Comparison of ENCODE assay signal across 26 cellular contexts in genomic region chr1:212690816-212691403, GRCh38. TPM values are rescaled to one million over a fixed set of nuclear protein-coding genes. Genes with fewer than 3 reads are reported as not detected.
DNase-seq lines count a peak whose midpoint lies in the region; ATAC-seq, FAIRE-seq and TF ChIP-seq lines count a peak whose summit lies in the region.
"Had no signal": no experiment of that assay in that cellular context is flagged by ENCODE, and none has a peak within 500 bp of the region (broad histone marks: within the 10 kb centered on the region; RNA-seq: fewer than 3 reads in every experiment).

No MANE protein-coding gene starts in this region.

- H3K9me3 Mint-ChIP-seq in activated T-cell treated with anti-CD3 and anti-CD28 coated beads, Interleukin-2, amount 50 U/mL, for 24 hours, result no peaks in the 10 kb centered on the region
- no peaks in the 10 kb centered on the region for H3K9me3 Mint-ChIP-seq in activated T-cell treated with anti-CD3 and anti-CD28 coated beads, Interleukin-2, amount 50 U/mL, for 4 hours
- H3K9me3 Mint-ChIP-seq in activated CD4-positive, alpha-beta memory T cell treated with anti-CD3 and anti-CD28 coated beads, Interleukin-2, amount 10 ng/mL, durations not matched to agents 7 days and 5 days, result no peaks in the 10 kb centered on the region
- H3K9me3 Mint-ChIP-seq in type B pancreatic cell, result no peaks in the 10 kb centered on the region
- H3K9me3 Mint-ChIP-seq in stimulated activated naive CD8-positive, alpha-beta T cell treated with anti-CD3 and anti-CD28 coated beads, Interleukin-15, amount 100 ng/mL, for 72 hours, result no peaks in the 10 kb centered on the region
- H3K9me3 Mint-ChIP-seq: CD4-positive, alpha-beta memory T cell had no signal

- no peak overlapping the region for H2AFZ ChIP-seq in K562 (ENCODE audit: low read depth, low read length)
- H2AFZ ChIP-seq: PC-9 had no signal

- no peak for ATAC-seq in activated T-cell treated with anti-CD3 and anti-CD28 coated beads, Interleukin-2, amount 50 U/mL, for 4 hours
- ATAC-seq in K562, result no peak
- ATAC-seq in stimulated activated naive CD8-positive, alpha-beta T cell treated with anti-CD3 and anti-CD28 coated beads, Interleukin-15, Interleukin-2, amounts not matched to agents 100 U/mL and 50 U/mL, for 24 hours, result no peak
- ATAC-seq in stimulated activated naive CD8-positive, alpha-beta T cell treated with anti-CD3 and anti-CD28 coated beads, Interleukin-15, amount 100 ng/mL, for 72 hours, result no peak
- ATAC-seq: Right ventricle myocardium inferior had no signal

- H3K4me1 ChIP-seq in K562 (replicated peaks in 1 of 2; ENCODE audit: control insufficient read depth in 2 of 2, insufficient read depth in 2 of 2, low read length in 2 of 2) (no peaks in the 10 kb centered on the region), small intestine (ENCODE audit: control insufficient read depth in 2 of 2, insufficient read depth in 1 of 2, low read depth in 1 of 2, low read length in 1 of 2) (no peaks in the 10 kb centered on the region)
- H3K4me1 ChIP-seq: HAP-1, SJCRH30 had no signal

- WGBS in K562 (ENCODE audit: insufficient coverage, low coverage, missing lambda C conversion rate), result 4% methylated on average over 4 of the region's 4 CpGs
- WGBS in small intestine, 3 donors, result 84 to 88% (median 87%) methylated on average over 4 of the region's 4 CpGs

- H3K79me2 ChIP-seq in K562 (ENCODE audit: control insufficient read depth, insufficient read depth, low read length), result no peaks in the 10 kb centered on the region

- no peaks in the 10 kb centered on the region for H3K27me3 Mint-ChIP-seq in activated T-cell treated with anti-CD3 and anti-CD28 coated beads, Interleukin-2, amount 50 U/mL, for 24 hours
- H3K27me3 Mint-ChIP-seq in activated T-cell treated with anti-CD3 and anti-CD28 coated beads, Interleukin-2, amount 50 U/mL, for 4 hours (ENCODE audit: low read depth), result no peaks in the 10 kb centered on the region
- no peaks in the 10 kb centered on the region for H3K27me3 Mint-ChIP-seq in activated CD4-positive, alpha-beta memory T cell treated with anti-CD3 and anti-CD28 coated beads, Interleukin-2, amount 10 ng/mL, durations not matched to agents 7 days and 5 days
- peaks cover 40% of the 10 kb centered on the region for H3K27me3 Mint-ChIP-seq in type B pancreatic cell
- H3K27me3 Mint-ChIP-seq in stimulated activated naive CD8-positive, alpha-beta T cell treated with anti-CD3 and anti-CD28 coated beads, Interleukin-15, amount 100 ng/mL, for 72 hours, result no peaks in the 10 kb centered on the region
- H3K27me3 Mint-ChIP-seq: CD4-positive, alpha-beta memory T cell had no signal

- TF ChIP-seq CTCF in K562 (IDR thresholded peaks at IDR 0.05 in 2 of 3, conservative IDR thresholded peaks at IDR 0.05 in 1 of 3; ENCODE audit: insufficient read depth in 2 of 3, low read depth in 1 of 3, low read length in 3 of 3), result no peak
- TF ChIP-seq CTCF in type B pancreatic cell (conservative IDR thresholded peaks at IDR 0.05), result no peak

- no peaks in the 10 kb centered on the region for H3K9me3 ChIP-seq in K562 (replicated peaks; ENCODE audit: control insufficient read depth, insufficient read depth, low read depth, low read length)
- H3K9me3 ChIP-seq in small intestine (ENCODE audit: control insufficient read depth, low read depth), result no peaks in the 10 kb centered on the region
- H3K9me3 ChIP-seq: BLaER1 treated with 17β-estradiol and CSF1 and Interleukin-3, amounts not matched to agents 10 nM and 100 nM; HAP-1; SJCRH30 had no signal

- no peaks in the 10 kb centered on the region for H4K20me1 ChIP-seq in K562 (replicated peaks; ENCODE audit: control insufficient read depth, insufficient read depth, low read length)

- POLR2A ChIA-PET in activated CD4-positive, alpha-beta memory T cell treated with anti-CD3 and anti-CD28 coated beads, Interleukin-2, amount 10 ng/mL, durations not matched to agents 7 days and 5 days (lab: Charles Lee), result no interaction called here
- POLR2A ChIA-PET in K562 (lab: Yijun Ruan, JAX), result interaction anchor here (0.6 kb wide), 1 partner anchor 43 kb away, joined by 3 read pairs; no protein-coding TSS in a partner anchor

- H3K27ac ChIP-seq in K562 (ENCODE audit: extremely low read depth, low read depth, low read length) (no peak overlapping the region), small intestine (ENCODE audit: low read depth in 1 of 2, low read length in 1 of 2) (no peak overlapping the region)
- H3K27ac ChIP-seq: PC-9, SJCRH30 had no signal

- no peak for DNase-seq in activated T-cell treated with anti-CD3 and anti-CD28 coated beads, Interleukin-2, amount 50 U/mL, for 24 hours
- DNase-seq in activated T-cell treated with anti-CD3 and anti-CD28 coated beads, Interleukin-2, amount 50 U/mL, for 4 hours, result no peak
- no peak for DNase-seq in activated CD4-positive, alpha-beta memory T cell treated with anti-CD3 and anti-CD28 coated beads, Interleukin-2, amount 10 ng/mL, durations not matched to agents 7 days and 5 days
- DNase-seq in K562 (ENCODE audit: extremely low read depth in 1 of 4, low spot score in 3 of 4), result no peak
- peak; percentile 24 for DNase-seq in type B pancreatic cell (ENCODE audit: extremely low spot score, unreplicated experiment)
- DNase-seq in stimulated activated naive CD8-positive, alpha-beta T cell treated with anti-CD3 and anti-CD28 coated beads, Interleukin-15, Interleukin-2, amounts not matched to agents 100 U/mL and 50 U/mL, for 24 hours, result no peak
- DNase-seq in stimulated activated naive CD8-positive, alpha-beta T cell treated with anti-CD3 and anti-CD28 coated beads, Interleukin-15, amount 100 ng/mL, for 72 hours, result no peak
- no peak for DNase-seq in small intestine
- DNase-seq: CD4-positive, alpha-beta memory T cell; COR-L47; DMS53; GOT3; KBM-7; NCI-H1105 treated with DMSO at 0.1 percent for 48 hours; NCI-H146; NCI-H2029; NCI-H446 treated with DMSO at 0.1 percent for 48 hours; NCI-H526; NK-92 treated with Interleukin-12 subunit alpha and Interleukin-12 subunit beta, amount 100 ng/mL, for 24 hours; PC-9; SJCRH30 had no signal

- H3K4me3 Mint-ChIP-seq in activated T-cell treated with anti-CD3 and anti-CD28 coated beads, Interleukin-2, amount 50 U/mL, for 24 hours, result no peak overlapping the region
- no peak overlapping the region for H3K4me3 Mint-ChIP-seq in activated T-cell treated with anti-CD3 and anti-CD28 coated beads, Interleukin-2, amount 50 U/mL, for 4 hours
- no peak overlapping the region for H3K4me3 Mint-ChIP-seq in activated CD4-positive, alpha-beta memory T cell treated with anti-CD3 and anti-CD28 coated beads, Interleukin-2, amount 10 ng/mL, durations not matched to agents 7 days and 5 days
- no peak overlapping the region for H3K4me3 Mint-ChIP-seq in type B pancreatic cell
- H3K4me3 Mint-ChIP-seq in stimulated activated naive CD8-positive, alpha-beta T cell treated with anti-CD3 and anti-CD28 coated beads, Interleukin-15, amount 100 ng/mL, for 72 hours, result peak overlapping the region in 1 of 2 donors; percentile 54
- H3K4me3 Mint-ChIP-seq: CD4-positive, alpha-beta memory T cell had no signal

- H3K4me3 ChIP-seq in K562 (no peak overlapping the region), small intestine (ENCODE audit: low read depth in 1 of 2, low read length in 2 of 2) (no peak overlapping the region)
- H3K4me3 ChIP-seq: BLaER1 treated with 17β-estradiol and CSF1 and Interleukin-3, amounts not matched to agents 10 nM and 100 nM; HAP-1; PC-9; SJCRH30 had no signal

- H3K4me2 ChIP-seq in K562 (ENCODE audit: insufficient read depth, low read length), result no peak overlapping the region
- H3K4me2 ChIP-seq: PC-9 had no signal

- no peak overlapping the region for H3K9ac ChIP-seq in K562 (ENCODE audit: insufficient read depth in 1 of 2, low read depth in 2 of 2, low read length in 2 of 2)
- H3K9ac ChIP-seq: BLaER1 treated with 17β-estradiol and CSF1 and Interleukin-3, amounts not matched to agents 10 nM and 100 nM had no signal

- CTCF ChIA-PET in activated CD4-positive, alpha-beta memory T cell treated with anti-CD3 and anti-CD28 coated beads, Interleukin-2, amount 10 ng/mL, durations not matched to agents 7 days and 5 days (lab: Charles Lee), result interaction anchor here (1.9 kb wide), 1 partner anchor 26 kb away, joined by 7 read pairs; no protein-coding TSS in a partner anchor
- CTCF ChIA-PET in K562 (lab: Yijun Ruan, JAX; ENCODE audit: low intra/inter-chr PET ratio), result no interaction called here

- H3K9me1 ChIP-seq in K562 (ENCODE audit: control insufficient read depth, insufficient read depth, low read length), result no peaks in the 10 kb centered on the region

- intact Hi-C loops in K562 (cut with micrococcal nuclease), result loop anchor here (10.0 kb wide), 1 partner anchor 224 kb away; no protein-coding TSS in a partner anchor

- in situ Hi-C loops in K562 (cut with MboI), result no loop called here

- peaks cover 19% of the 10 kb centered on the region for H3K4me1 Mint-ChIP-seq in activated T-cell treated with anti-CD3 and anti-CD28 coated beads, Interleukin-2, amount 50 U/mL, for 24 hours (ENCODE audit: low read depth)
- H3K4me1 Mint-ChIP-seq in activated T-cell treated with anti-CD3 and anti-CD28 coated beads, Interleukin-2, amount 50 U/mL, for 4 hours (ENCODE audit: low read depth), result peaks cover 2% of the 10 kb centered on the region
- H3K4me1 Mint-ChIP-seq in activated CD4-positive, alpha-beta memory T cell treated with anti-CD3 and anti-CD28 coated beads, Interleukin-2, amount 10 ng/mL, durations not matched to agents 7 days and 5 days, result peaks cover 51% of the 10 kb centered on the region
- H3K4me1 Mint-ChIP-seq in type B pancreatic cell (ENCODE audit: unreplicated experiment), result no peaks in the 10 kb centered on the region
- peaks cover 14% of the 10 kb centered on the region for H3K4me1 Mint-ChIP-seq in stimulated activated naive CD8-positive, alpha-beta T cell treated with anti-CD3 and anti-CD28 coated beads, Interleukin-15, amount 100 ng/mL, for 72 hours

- TF ChIP-seq RAD21 in K562 (CRISPR knock-in tag; conservative IDR thresholded peaks at IDR 0.05 in 1 of 2, IDR thresholded peaks at IDR 0.05 in 1 of 2), result no peak

- TF ChIP-seq POLR2A in K562 (conservative IDR thresholded peaks at IDR 0.05), result no peak

- H3K27me3 ChIP-seq in K562 (ENCODE audit: control insufficient read depth in 2 of 2, insufficient read depth in 2 of 2, low read length in 2 of 2), result peaks cover 71 to 93% of the 10 kb centered on the region in 2 experiments
- H3K27me3 ChIP-seq in small intestine (ENCODE audit: control insufficient read depth in 2 of 2, insufficient read depth in 2 of 2, low read length in 2 of 2), result no peaks in the 10 kb centered on the region
- H3K27me3 ChIP-seq: BLaER1 treated with 17β-estradiol and CSF1 and Interleukin-3, amounts not matched to agents 10 nM and 100 nM; SJCRH30 had no signal

- TF ChIP-seq EP300 in K562 (IDR thresholded peaks at IDR 0.05; ENCODE audit: low read length), result no peak

- H3K27ac Mint-ChIP-seq in activated T-cell treated with anti-CD3 and anti-CD28 coated beads, Interleukin-2, amount 50 U/mL, for 24 hours, result peak overlapping the region; percentile 59
- peak overlapping the region; percentile 67 for H3K27ac Mint-ChIP-seq in activated CD4-positive, alpha-beta memory T cell treated with anti-CD3 and anti-CD28 coated beads, Interleukin-2, amount 10 ng/mL, durations not matched to agents 7 days and 5 days
- H3K27ac Mint-ChIP-seq in type B pancreatic cell, result no peak overlapping the region
- peak overlapping the region in 1 of 2 donors; percentile 96 for H3K27ac Mint-ChIP-seq in stimulated activated naive CD8-positive, alpha-beta T cell treated with anti-CD3 and anti-CD28 coated beads, Interleukin-15, amount 100 ng/mL, for 72 hours
- H3K27ac Mint-ChIP-seq: CD4-positive, alpha-beta memory T cell had no signal

- H3K36me3 ChIP-seq in K562 (ENCODE audit: control insufficient read depth, insufficient read depth, low read length), result no peaks in the 10 kb centered on the region
- H3K36me3 ChIP-seq in small intestine (ENCODE audit: control insufficient read depth in 2 of 2, insufficient read depth in 2 of 2, low read length in 2 of 2), result no peaks in the 10 kb centered on the region
- H3K36me3 ChIP-seq: HAP-1, SJCRH30 had no signal

- H3K36me3 Mint-ChIP-seq in activated T-cell treated with anti-CD3 and anti-CD28 coated beads, Interleukin-2, amount 50 U/mL, for 24 hours (ENCODE audit: low read depth), result peaks cover 71% of the 10 kb centered on the region
- peaks cover 22% of the 10 kb centered on the region for H3K36me3 Mint-ChIP-seq in activated T-cell treated with anti-CD3 and anti-CD28 coated beads, Interleukin-2, amount 50 U/mL, for 4 hours (ENCODE audit: insufficient read depth)
- H3K36me3 Mint-ChIP-seq in activated CD4-positive, alpha-beta memory T cell treated with anti-CD3 and anti-CD28 coated beads, Interleukin-2, amount 10 ng/mL, durations not matched to agents 7 days and 5 days (ENCODE audit: low read depth), result peaks cover 51% of the 10 kb centered on the region
- H3K36me3 Mint-ChIP-seq in type B pancreatic cell, result no peaks in the 10 kb centered on the region
- H3K36me3 Mint-ChIP-seq: CD4-positive, alpha-beta memory T cell had no signal

- no TSS peak for BruUV-seq in K562 (replicated peaks; lab: Mats Ljungman, UMichigan)

- no peak for FAIRE-seq in K562 (lab: Jason Lieb, UNC)
- FAIRE-seq in small intestine (lab: Jason Lieb, UNC), result no peak
- FAIRE-seq: A204.1, HTR-8/SVneo had no signal

RNA-seq across cellular contexts. Expression of gene BATF3, which starts 8.7 kb away (rescaled TPM):
- total RNA-seq in activated T-cell treated with anti-CD3 and anti-CD28 coated beads, Interleukin-2, amount 50 U/mL, for 4 hours, result 10 to 100 TPM; 54.2 to 75.8 (median 64.8) TPM
- total RNA-seq in activated CD4-positive, alpha-beta memory T cell treated with anti-CD3 and anti-CD28 coated beads, Interleukin-2, amount 10 ng/mL, durations not matched to agents 7 days and 5 days, result 10 to 100 TPM; 56.5 to 56.7 TPM
- total RNA-seq in K562 (2011; cell fraction: chromatin; rRNA removed; ENCODE audit: low replicate concordance), result 1.7 and 2.4 TPM in 2 replicates
- 1.3 and 1.6 TPM in 2 replicates for total RNA-seq in K562 (2011; cell fraction: nucleolus; rRNA removed)
- total RNA-seq in K562 (2011; cell fraction: nucleoplasm; rRNA removed), result 1.2 and 2.6 TPM in 2 replicates
- total RNA-seq in K562 (2014; rRNA removed) (3.4 and 3.6 TPM in 2 replicates), K562 (2014; rRNA removed; fragmentation: Illumina TruSeq; extraction: Trizol) (0.96 and 1.1 TPM in 2 replicates), K562 (2015; rRNA removed; fragmentation: Illumina TruSeq; extraction: Trizol) (0.40 and 0.57 TPM in 2 replicates), K562 (2021) (2.0 and 3.8 TPM in 2 replicates), type B pancreatic cell (ENCODE audit: low replicate concordance) (0.55 and 0.72 TPM in 2 replicates)
- polyA plus RNA-seq in K562 (2011; rRNA removed) (0.93 and 2.0 TPM in 2 replicates), K562 (2014; fragmentation: Illumina TruSeq; extraction: Trizol) (2.7 and 3.1 TPM in 2 replicates), K562 (2014; fragmentation: Nextera tagmentation; extraction: Ambion mirVana) (under 1 TPM; 0.51 to 0.57 TPM), K562 (2014; rRNA removed) (3.8 and 5.2 TPM in 2 replicates), small intestine (1 to 10 TPM in 2 of 3 donors, not detected in 1; 3.6 to 3.8 TPM)
- 0.68 and 4.4 TPM in 2 replicates for polyA plus RNA-seq in K562 (2011; cell fraction: cytosol; rRNA removed)
- polyA plus RNA-seq in K562 (2011; cell fraction: nucleus; rRNA removed), result 0.48 and 0.71 TPM in 2 replicates
- polyA plus RNA-seq in K562 (2012), result 1.9 and 8.3 TPM in 2 replicates
- polyA minus RNA-seq in K562 (2011; rRNA and poly(A)+ RNA removed), result 0.18 and 0.25 TPM in 2 replicates
- 1.1 TPM in 1 of 2 replicates, not detected in the other for polyA minus RNA-seq in K562 (2011; cell fraction: cytosol; rRNA and poly(A)+ RNA removed)
- 0.11 and 0.54 TPM in 2 replicates for polyA minus RNA-seq in K562 (2011; cell fraction: nucleus; rRNA and poly(A)+ RNA removed)

Comparison
In these comparisons a context has a peak if more than half of its experiments do, and no peak if none do; other contexts are left out.
1. RNA of gene BATF3, which starts 8.7 kb away (total RNA-seq): 54.2 to 75.8 TPM in activated T-cell treated with anti-CD3 and anti-CD28 coated beads, Interleukin-2, amount 50 U/mL, for 4 hours and 56.5 to 56.7 TPM in activated CD4-positive, alpha-beta memory T cell treated with anti-CD3 and anti-CD28 coated beads, Interleukin-2, amount 10 ng/mL, durations not matched to agents 7 days and 5 days; 0.40 to 3.8 TPM in K562 and 0.55 to 0.72 TPM in type B pancreatic cell; every median in the first group is over 10 times any median in the second.